Comparison of ENCODE assay signal across 9 cellular contexts in genomic region chr5:38208782-38209378, GRCh38. TPM values are rescaled to one million over a fixed set of nuclear protein-coding genes. Genes with fewer than 3 reads are reported as not detected.
DNase-seq lines count a peak whose midpoint lies in the region; ATAC-seq and TF ChIP-seq lines count a peak whose summit lies in the region.
"Had no signal": no experiment of that assay in that cellular context is flagged by ENCODE, and none has a peak within 500 bp of the region (broad histone marks: within the 10 kb centered on the region; RNA-seq: fewer than 3 reads in every experiment).

No MANE protein-coding gene starts in this region.

- peaks cover 52% of the 10 kb centered on the region for H3K27me3 Mint-ChIP-seq in mesothelial cell of epicardium (ENCODE audit: low read depth)

- H3K9me3 Mint-ChIP-seq in mesothelial cell of epicardium = no peaks in the 10 kb centered on the region
- H3K9me3 Mint-ChIP-seq: central memory CD8-positive, alpha-beta T cell had no signal

- H3K36me3 Mint-ChIP-seq in mesothelial cell of epicardium = no peaks in the 10 kb centered on the region

- no peak for ATAC-seq in HG02623 (IDR thresholded peaks at IDR 0.05; ENCODE audit: unreplicated experiment)

- TF ChIP-seq CTCF in mesothelial cell of epicardium (IDR thresholded peaks at IDR 0.05; ENCODE audit: unreplicated experiment) = peak; percentile 25

- no peak overlapping the region for H3K4me3 Mint-ChIP-seq in mesothelial cell of epicardium
- H3K4me3 Mint-ChIP-seq: central memory CD8-positive, alpha-beta T cell had no signal

- peak; percentile 13 for DNase-seq in stimulated activated CD4-positive, alpha-beta T cell treated with anti-CD3 and anti-CD28 coated beads, Interleukin-15, amount 100 ng/mL, for 24 hours
- DNase-seq in stimulated activated CD4-positive, alpha-beta T cell treated with anti-CD3 and anti-CD28 coated beads, Interleukin-2, amount 100 ng/mL, for 48 hours = no peak
- DNase-seq in NCI-H2171 (lab: John Stamatoyannopoulos, UW) (peak; percentile 76), T47D (ENCODE audit: low read depth in 1 of 2, low spot score in 1 of 2) (peak; percentile 43 to 76), mesothelial cell of epicardium (ENCODE audit: low spot score in 2 of 2, unreplicated experiment in 2 of 2) (no peak), NCI-H2029 (lab: John Stamatoyannopoulos, UW) (no peak), germinal center (ENCODE audit: low spot score) (no peak)

- no peak overlapping the region for H3K27ac Mint-ChIP-seq in mesothelial cell of epicardium

- H3K4me1 Mint-ChIP-seq in mesothelial cell of epicardium = no peaks in the 10 kb centered on the region
- H3K4me1 Mint-ChIP-seq: central memory CD8-positive, alpha-beta T cell had no signal

- in situ Hi-C loops in T47D (cut with HindIII; ENCODE audit: low pct_unique_long_range_greater_than_20kb, low sequenced_read_pairs) = no loop called here

RNA-seq across cellular contexts. Expression of gene EGFLAM, which starts 49.5 kb away (rescaled TPM):
- total RNA-seq in mesothelial cell of epicardium = 6.8 to 7.1 TPM (median 7.1 TPM) in 3 replicates

Comparison
In these comparisons a context has a peak if more than half of its experiments do, and no peak if none do; other contexts are left out.
1. DNase-seq: peak in stimulated activated CD4-positive, alpha-beta T cell treated with anti-CD3 and anti-CD28 coated beads, Interleukin-15, amount 100 ng/mL, for 24 hours (single experiment), NCI-H2171 (single experiment) and T47D (2 of 2); none in stimulated activated CD4-positive, alpha-beta T cell treated with anti-CD3 and anti-CD28 coated beads, Interleukin-2, amount 100 ng/mL, for 48 hours (0 of 2), mesothelial cell of epicardium (0 of 2), NCI-H2029 (single experiment) and germinal center (single experiment).